ENCODE assay signal across 11 cellular contexts in the genomic region with DNA sequence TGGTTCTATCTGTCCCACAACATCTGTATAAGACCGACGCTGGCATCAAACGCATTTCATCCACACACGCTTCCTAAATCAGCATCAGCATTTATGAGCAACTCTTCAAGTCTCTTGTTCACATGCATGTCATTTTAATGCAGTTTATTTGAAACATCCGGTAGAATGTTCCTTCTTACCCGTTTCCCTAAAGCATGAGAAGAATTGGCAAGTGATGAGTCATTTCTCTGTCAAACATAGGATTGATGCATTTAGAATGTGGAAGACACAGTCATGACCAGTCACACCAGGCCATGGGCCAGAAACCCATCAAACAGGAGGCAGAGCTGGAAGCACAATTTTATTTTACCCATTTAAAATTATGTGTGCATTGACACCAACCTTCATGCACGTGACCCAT.
A peak's percentile ranks its signal among the peaks of the same experiment; 100 is the strongest.
DNase-seq lines count a peak whose midpoint lies in the region; ATAC-seq and TF ChIP-seq lines count a peak whose summit lies in the region.
"Had no signal": no experiment of that assay in that cellular context is flagged by ENCODE, and none has a peak within 500 bp of the region (broad histone marks: within the 10 kb centered on the region; RNA-seq: fewer than 3 reads in every experiment).

No MANE protein-coding gene starts in this region.

- WGBS in adrenal gland, 4 donors = 74 to 80% (median 77%) methylated on average over 7 of the region's 7 CpGs

- H3K27ac ChIP-seq in adrenal gland = peak overlapping the region in 1 of 5 donors; percentile 16

- intact Hi-C loops in adrenal gland (cut with DNase I) = no loop called here

- no peak overlapping the region for H3K4me3 ChIP-seq in adrenal gland

- H3K9me3 ChIP-seq in adrenal gland (replicated peaks in 1 of 3) = no peaks in the 10 kb centered on the region

- no peaks in the 10 kb centered on the region for H3K36me3 ChIP-seq in adrenal gland (replicated peaks in 1 of 2)

- peaks cover 0 to 6% of the 10 kb centered on the region in 2 donors for H3K4me1 ChIP-seq in adrenal gland (replicated peaks in 1 of 2)

- TF ChIP-seq CTCF in adrenal gland (IDR thresholded peaks at IDR 0.05) = no peak

- DNase-seq in ACHN (peak; percentile 71), HT1080 (ENCODE audit: low read depth) (peak; percentile 97), adrenal gland (peak in 5 of 7 donors; percentile 35 to 61 (median 51)), glomerular visceral epithelial cell (ENCODE audit: extremely low spot score) (peak; percentile 75), RPMI8226 (no peak)
- DNase-seq in activated CD4-positive, alpha-beta T cell treated with anti-CD3 and anti-CD28 coated beads, Interleukin-2, amount 50 U/mL, for 1 hour = no peak
- DNase-seq: activated CD4-positive, alpha-beta T cell treated with anti-CD3 and anti-CD28 coated beads, Interleukin-2, amount 50 U/mL, for 48 hours; CD8-positive, alpha-beta T cell; SHP77 treated with DMSO at 0.1 percent for 48 hours had no signal

- H3K27me3 ChIP-seq in adrenal gland = no peaks in the 10 kb centered on the region

- ATAC-seq in HG02610 (IDR thresholded peaks at IDR 0.05; ENCODE audit: unreplicated experiment) (no peak), HG03159 (IDR thresholded peaks at IDR 0.05; ENCODE audit: unreplicated experiment) (no peak)
- ATAC-seq: CD8-positive, alpha-beta T cell had no signal

- in situ Hi-C loops in ACHN (cut with HindIII; ENCODE audit: low pct_ligation_motif_present, low pct_unique_long_range_greater_than_20kb, low sequenced_read_pairs) = no loop called here

- no peak for TF ChIP-seq POLR2A in adrenal gland (IDR thresholded peaks at IDR 0.05)

Comparison
In these comparisons a context has a peak if more than half of its experiments do, and no peak if none do; other contexts are left out.
1. DNase-seq: peak in ACHN (single experiment), HT1080 (single experiment), adrenal gland (5 of 7) and glomerular visceral epithelial cell (single experiment); none in activated CD4-positive, alpha-beta T cell treated with anti-CD3 and anti-CD28 coated beads, Interleukin-2, amount 50 U/mL, for 1 hour (single experiment) and RPMI8226 (single experiment).